Comparison of ENCODE assay signal across 1 cellular context in the genomic region with DNA sequence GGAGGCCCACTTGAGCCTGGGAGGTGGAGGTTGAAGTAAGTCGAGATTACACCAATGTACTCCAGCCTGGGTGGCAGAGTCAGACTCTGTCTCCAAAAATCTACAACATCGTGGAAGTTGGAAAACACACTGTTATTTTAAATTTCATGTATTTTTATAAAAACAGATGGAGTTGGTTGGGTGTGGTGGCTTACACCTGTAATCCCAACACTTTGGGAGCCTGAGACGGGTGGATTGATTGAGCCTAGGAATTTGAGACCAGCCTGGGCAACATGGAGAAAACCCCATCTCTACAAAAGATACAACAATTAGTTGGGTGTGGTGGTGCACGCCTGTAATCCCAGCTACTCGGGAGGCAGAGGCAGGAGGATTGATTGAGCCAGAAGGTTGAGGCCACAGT.
TF ChIP-seq lines count a peak whose summit lies in the region.

No MANE protein-coding gene starts in this region.

TF ChIP-seq in K562, 482 proteins besides CTCF, POLR2A, EP300 and RAD21 (continued from another document and continues in another):
- TF ChIP-seq, protein P1, sequence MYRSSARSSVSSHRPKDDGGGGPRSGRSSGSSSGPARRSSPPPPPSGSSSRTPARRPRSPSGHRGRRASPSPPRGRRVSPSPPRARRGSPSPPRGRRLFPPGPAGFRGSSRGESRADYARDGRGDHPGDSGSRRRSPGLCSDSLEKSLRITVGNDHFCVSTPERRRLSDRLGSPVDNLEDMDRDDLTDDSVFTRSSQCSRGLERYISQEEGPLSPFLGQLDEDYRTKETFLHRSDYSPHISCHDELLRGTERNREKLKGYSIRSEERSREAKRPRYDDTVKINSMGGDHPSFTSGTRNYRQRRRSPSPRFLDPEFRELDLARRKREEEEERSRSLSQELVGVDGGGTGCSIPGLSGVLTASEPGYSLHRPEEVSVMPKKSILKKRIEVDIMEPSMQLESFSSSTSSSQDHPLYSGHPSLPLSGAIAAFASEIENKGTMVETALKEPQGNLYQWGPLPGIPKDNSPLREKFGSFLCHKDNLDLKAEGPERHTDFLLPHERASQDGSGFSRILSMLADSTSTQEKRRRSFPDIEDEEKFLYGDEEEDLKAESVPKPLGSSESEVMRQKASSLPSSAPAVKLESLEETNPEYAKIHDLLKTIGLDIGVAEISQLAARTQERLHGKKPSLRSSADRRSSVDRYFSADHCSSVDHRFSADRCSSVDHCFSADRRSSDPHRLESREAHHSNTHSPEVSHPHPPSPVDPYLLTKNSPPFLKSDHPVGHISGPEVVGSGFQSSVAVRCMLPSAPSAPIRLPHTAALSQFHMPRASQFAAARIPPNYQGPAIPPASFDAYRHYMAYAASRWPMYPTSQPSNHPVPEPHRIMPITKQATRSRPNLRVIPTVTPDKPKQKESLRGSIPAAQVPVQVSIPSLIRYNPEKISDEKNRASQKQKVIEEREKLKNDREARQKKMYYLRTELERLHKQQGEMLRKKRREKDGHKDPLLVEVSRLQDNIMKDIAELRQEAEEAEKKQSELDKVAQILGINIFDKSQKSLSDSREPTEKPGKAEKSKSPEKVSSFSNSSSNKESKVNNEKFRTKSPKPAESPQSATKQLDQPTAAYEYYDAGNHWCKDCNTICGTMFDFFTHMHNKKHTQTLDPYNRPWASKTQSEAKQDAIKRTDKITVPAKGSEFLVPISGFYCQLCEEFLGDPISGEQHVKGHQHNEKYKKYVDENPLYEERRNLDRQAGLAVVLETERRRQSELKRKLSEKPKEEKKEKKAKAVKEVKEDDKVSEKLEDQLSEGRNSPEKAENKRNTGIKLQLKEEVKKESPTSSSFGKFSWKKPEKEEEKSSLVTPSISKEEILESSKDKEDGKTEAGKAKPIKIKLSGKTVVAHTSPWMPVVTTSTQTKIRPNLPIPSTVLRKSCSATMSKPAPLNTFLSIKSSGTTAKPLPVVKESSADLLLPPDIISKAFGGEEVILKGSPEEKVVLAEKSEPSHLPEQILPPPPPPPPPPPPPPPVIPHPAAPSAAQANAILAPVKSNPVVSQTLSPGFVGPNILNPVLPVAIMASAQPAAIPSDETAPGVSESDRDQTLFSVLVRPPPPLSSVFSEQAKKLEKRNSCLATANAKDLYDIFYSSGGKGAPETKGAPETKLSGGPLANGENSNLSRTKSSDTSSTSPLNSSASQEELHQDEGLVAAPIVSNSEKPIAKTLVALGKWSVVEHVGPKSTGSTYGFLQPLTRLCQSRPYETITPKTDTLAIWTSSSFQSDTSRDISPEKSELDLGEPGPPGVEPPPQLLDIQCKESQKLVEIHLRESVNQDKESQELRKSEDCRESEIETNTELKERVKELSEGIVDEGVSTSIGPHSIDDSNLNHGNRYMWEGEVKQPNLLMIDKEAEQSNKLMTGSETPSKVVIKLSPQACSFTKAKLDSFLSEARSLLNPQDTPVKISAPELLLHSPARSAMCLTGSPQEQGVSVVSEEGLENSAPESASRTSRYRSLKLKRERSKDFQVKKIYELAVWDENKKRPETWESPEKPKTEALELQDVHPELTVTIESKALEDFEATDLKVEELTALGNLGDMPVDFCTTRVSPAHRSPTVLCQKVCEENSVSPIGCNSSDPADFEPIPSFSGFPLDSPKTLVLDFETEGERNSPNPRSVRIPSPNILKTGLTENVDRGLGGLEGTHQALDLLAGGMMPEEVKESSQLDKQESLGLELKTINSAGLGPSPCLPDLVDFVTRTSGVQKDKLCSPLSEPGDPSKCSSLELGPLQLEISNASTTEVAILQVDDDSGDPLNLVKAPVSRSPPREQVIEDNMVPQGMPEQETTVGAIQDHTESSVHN (IDR thresholded peaks at IDR 0.05; ENCODE audit: borderline replicate concordance in 1 of 2, low read depth in 1 of 2): no peak
- TF ChIP-seq, protein P2, sequence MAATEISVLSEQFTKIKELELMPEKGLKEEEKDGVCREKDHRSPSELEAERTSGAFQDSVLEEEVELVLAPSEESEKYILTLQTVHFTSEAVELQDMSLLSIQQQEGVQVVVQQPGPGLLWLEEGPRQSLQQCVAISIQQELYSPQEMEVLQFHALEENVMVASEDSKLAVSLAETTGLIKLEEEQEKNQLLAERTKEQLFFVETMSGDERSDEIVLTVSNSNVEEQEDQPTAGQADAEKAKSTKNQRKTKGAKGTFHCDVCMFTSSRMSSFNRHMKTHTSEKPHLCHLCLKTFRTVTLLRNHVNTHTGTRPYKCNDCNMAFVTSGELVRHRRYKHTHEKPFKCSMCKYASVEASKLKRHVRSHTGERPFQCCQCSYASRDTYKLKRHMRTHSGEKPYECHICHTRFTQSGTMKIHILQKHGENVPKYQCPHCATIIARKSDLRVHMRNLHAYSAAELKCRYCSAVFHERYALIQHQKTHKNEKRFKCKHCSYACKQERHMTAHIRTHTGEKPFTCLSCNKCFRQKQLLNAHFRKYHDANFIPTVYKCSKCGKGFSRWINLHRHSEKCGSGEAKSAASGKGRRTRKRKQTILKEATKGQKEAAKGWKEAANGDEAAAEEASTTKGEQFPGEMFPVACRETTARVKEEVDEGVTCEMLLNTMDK (IDR thresholded peaks at IDR 0.05; ENCODE audit: borderline replicate concordance, insufficient read depth, low read depth, low read length, poor library complexity, severe bottlenecking): no peak
- no peak for TF ChIP-seq DACH1 (IDR thresholded peaks at IDR 0.05; ENCODE audit: partially characterized antibody)
- TF ChIP-seq ARID1B (IDR thresholded peaks at IDR 0.05): no peak
- TF ChIP-seq ZNF449 (CRISPR knock-in tag; IDR thresholded peaks at IDR 0.05): no peak
- TF ChIP-seq ZNF57 (CRISPR knock-in tag; IDR thresholded peaks at IDR 0.05): no peak
- no peak for TF ChIP-seq NFYB (IDR thresholded peaks at IDR 0.05; ENCODE audit: extremely low read depth, insufficient read length)
- TF ChIP-seq SMAD4 (CRISPR knock-in tag; conservative IDR thresholded peaks at IDR 0.05): 0 out of 2 replicates have a peak, but pooled peaks have one; percentile 16
- TF ChIP-seq, protein P3, sequence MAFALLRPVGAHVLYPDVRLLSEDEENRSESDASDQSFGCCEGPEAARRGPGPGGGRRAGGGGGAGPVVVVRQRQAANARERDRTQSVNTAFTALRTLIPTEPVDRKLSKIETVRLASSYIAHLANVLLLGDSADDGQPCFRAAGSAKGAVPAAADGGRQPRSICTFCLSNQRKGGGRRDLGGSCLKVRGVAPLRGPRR (CRISPR knock-in tag; IDR thresholded peaks at IDR 0.05): 0 out of 2 replicates have a peak, but pooled peaks have one; percentile 9
- TF ChIP-seq ZBTB43 (CRISPR knock-in tag; IDR thresholded peaks at IDR 0.05): no peak
- TF ChIP-seq, protein P4, sequence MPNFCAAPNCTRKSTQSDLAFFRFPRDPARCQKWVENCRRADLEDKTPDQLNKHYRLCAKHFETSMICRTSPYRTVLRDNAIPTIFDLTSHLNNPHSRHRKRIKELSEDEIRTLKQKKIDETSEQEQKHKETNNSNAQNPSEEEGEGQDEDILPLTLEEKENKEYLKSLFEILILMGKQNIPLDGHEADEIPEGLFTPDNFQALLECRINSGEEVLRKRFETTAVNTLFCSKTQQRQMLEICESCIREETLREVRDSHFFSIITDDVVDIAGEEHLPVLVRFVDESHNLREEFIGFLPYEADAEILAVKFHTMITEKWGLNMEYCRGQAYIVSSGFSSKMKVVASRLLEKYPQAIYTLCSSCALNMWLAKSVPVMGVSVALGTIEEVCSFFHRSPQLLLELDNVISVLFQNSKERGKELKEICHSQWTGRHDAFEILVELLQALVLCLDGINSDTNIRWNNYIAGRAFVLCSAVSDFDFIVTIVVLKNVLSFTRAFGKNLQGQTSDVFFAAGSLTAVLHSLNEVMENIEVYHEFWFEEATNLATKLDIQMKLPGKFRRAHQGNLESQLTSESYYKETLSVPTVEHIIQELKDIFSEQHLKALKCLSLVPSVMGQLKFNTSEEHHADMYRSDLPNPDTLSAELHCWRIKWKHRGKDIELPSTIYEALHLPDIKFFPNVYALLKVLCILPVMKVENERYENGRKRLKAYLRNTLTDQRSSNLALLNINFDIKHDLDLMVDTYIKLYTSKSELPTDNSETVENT (CRISPR knock-in tag; IDR thresholded peaks at IDR 0.05): no peak
- no peak for TF ChIP-seq ZNF444 (CRISPR knock-in tag; IDR thresholded peaks at IDR 0.05)
- TF ChIP-seq HIVEP1 (CRISPR knock-in tag; IDR thresholded peaks at IDR 0.05): 0 out of 2 replicates have a peak, but pooled peaks have one; percentile 12
- TF ChIP-seq ID3 (CRISPR knock-in tag; IDR thresholded peaks at IDR 0.05): no peak
- TF ChIP-seq ID3 (tag; IDR thresholded peaks at IDR 0.05): no peak
- TF ChIP-seq E2F5 (CRISPR knock-in tag; IDR thresholded peaks at IDR 0.05): peak; percentile 20; the same call in 1 of the 2 replicates
- no peak for TF ChIP-seq ZNF695 (CRISPR knock-in tag; IDR thresholded peaks at IDR 0.05)
- TF ChIP-seq TBL1XR1 (IDR thresholded peaks at IDR 0.05; ENCODE audit: low read length in 2 of 2): no peak
- TF ChIP-seq ZNF511 (CRISPR knock-in tag; IDR thresholded peaks at IDR 0.05): 0 out of 2 replicates have a peak, but pooled peaks have one; percentile 50
- TF ChIP-seq ZNF143 (CRISPR knock-in tag; IDR thresholded peaks at IDR 0.05): peak; percentile 53; the same call in 1 of the 2 replicates
- peak; percentile 47; the same call in 1 of the 2 replicates for TF ChIP-seq MAX (CRISPR knock-in tag; IDR thresholded peaks at IDR 0.05)
- TF ChIP-seq, protein P5, sequence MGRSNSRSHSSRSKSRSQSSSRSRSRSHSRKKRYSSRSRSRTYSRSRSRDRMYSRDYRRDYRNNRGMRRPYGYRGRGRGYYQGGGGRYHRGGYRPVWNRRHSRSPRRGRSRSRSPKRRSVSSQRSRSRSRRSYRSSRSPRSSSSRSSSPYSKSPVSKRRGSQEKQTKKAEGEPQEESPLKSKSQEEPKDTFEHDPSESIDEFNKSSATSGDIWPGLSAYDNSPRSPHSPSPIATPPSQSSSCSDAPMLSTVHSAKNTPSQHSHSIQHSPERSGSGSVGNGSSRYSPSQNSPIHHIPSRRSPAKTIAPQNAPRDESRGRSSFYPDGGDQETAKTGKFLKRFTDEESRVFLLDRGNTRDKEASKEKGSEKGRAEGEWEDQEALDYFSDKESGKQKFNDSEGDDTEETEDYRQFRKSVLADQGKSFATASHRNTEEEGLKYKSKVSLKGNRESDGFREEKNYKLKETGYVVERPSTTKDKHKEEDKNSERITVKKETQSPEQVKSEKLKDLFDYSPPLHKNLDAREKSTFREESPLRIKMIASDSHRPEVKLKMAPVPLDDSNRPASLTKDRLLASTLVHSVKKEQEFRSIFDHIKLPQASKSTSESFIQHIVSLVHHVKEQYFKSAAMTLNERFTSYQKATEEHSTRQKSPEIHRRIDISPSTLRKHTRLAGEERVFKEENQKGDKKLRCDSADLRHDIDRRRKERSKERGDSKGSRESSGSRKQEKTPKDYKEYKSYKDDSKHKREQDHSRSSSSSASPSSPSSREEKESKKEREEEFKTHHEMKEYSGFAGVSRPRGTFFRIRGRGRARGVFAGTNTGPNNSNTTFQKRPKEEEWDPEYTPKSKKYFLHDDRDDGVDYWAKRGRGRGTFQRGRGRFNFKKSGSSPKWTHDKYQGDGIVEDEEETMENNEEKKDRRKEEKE (IDR thresholded peaks at IDR 0.05; ENCODE audit: borderline replicate concordance in 1 of 2, control insufficient read depth in 1 of 2, low read depth in 2 of 2, low read length in 1 of 2): no peak
- no peak for TF ChIP-seq HNRNPUL1 (IDR thresholded peaks at IDR 0.05; ENCODE audit: low read length)
- no peak for TF ChIP-seq CBX3 (IDR thresholded peaks at IDR 0.05; ENCODE audit: borderline replicate concordance in 1 of 2, low read length in 2 of 2)
